ENCODE assay signal across 18 cellular contexts in the genomic region with DNA sequence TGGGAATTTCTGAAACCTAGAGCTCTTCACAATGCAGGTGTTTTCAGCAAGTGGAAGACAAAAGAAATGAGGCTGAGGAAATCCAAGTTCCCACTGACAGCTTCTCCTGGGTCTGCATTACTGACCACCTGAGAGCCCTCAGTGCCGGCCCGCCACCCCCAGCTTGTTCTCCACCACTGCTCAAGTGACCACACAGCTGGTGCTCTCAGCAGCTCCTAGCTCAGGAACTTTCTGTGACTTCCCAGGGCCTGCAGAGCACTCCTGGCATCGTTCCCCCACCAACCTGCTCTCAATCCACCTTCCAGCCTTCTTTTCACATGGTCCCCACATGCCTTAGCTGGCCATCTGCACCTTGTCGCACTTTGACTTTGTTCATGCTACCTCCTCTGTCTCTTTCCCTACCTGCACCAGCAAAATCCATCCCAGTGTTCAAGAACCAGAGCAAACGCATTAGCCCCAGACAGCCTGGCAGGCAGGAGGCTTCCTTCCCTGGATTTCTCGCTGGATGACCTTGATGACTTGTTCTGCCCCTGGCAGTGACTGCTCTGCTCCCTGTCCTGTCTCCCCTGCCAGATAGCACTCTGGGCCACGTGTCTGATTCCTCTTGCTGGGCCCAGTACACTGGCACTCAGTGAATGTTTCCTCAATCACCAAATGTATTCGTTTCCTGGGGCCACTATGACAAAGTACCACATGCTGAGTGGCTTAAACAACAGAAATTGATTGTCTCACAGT. TPM values are rescaled to one million over a fixed set of nuclear protein-coding genes. Genes with fewer than 3 reads are reported as not detected.
DNase-seq lines count a peak whose midpoint lies in the region; ATAC-seq and TF ChIP-seq lines count a peak whose summit lies in the region.
"Had no signal": no experiment of that assay in that cellular context is flagged by ENCODE, and none has a peak within 500 bp of the region (broad histone marks: within the 10 kb centered on the region; RNA-seq: fewer than 3 reads in every experiment).

No MANE protein-coding gene starts in this region.

- peaks cover 3% of the 10 kb centered on the region; the same call in 1 of the 2 replicates for H3K4me1 Mint-ChIP-seq in WTC11
- H3K4me1 Mint-ChIP-seq in mesothelial cell of epicardium = no peaks in the 10 kb centered on the region

- POLR2A ChIA-PET in WTC11 (lab: Charles Lee) = no interaction called here

- H3K4me1 ChIP-seq in gastrocnemius medialis (peaks cover 40 to 41% of the 10 kb centered on the region in 2 donors), ovary (ENCODE audit: insufficient read depth) (peaks cover 1% of the 10 kb centered on the region)

- WGBS in ovary, 3 donors = 77 to 84% (median 78%) methylated on average over 8 of the region's 8 CpGs

- CTCF ChIA-PET in WTC11 (lab: Charles Lee) = interaction anchor here (0.7 to 1.0 kb wide), 2 partner anchors 13 to 99 kb away, joined by 3 read pairs; partner anchors contain the start of gene TRMO

- H3K9me3 ChIP-seq in gastrocnemius medialis (no peaks in the 10 kb centered on the region), ovary (no peaks in the 10 kb centered on the region)
- H3K9me3 ChIP-seq: Peyer's patch had no signal

- TF ChIP-seq CTCF in WTC11 (IDR thresholded peaks at IDR 0.05) (no peak), gastrocnemius medialis (IDR thresholded peaks at IDR 0.05 in 4 of 5, conservative IDR thresholded peaks at IDR 0.05 in 1 of 5) (no peak), ovary (IDR thresholded peaks at IDR 0.05) (no peak), mesothelial cell of epicardium (IDR thresholded peaks at IDR 0.05; ENCODE audit: unreplicated experiment) (no peak)

- no peak for ATAC-seq in WTC11
- ATAC-seq in left cardiac atrium = peak; percentile 78 to 85
- ATAC-seq in gastrocnemius medialis = peak; percentile 70 to 77

- TF ChIP-seq EP300 in ovary (IDR thresholded peaks at IDR 0.05) = no peak

- peaks cover 0 to 2% of the 10 kb centered on the region in 2 donors for H3K36me3 ChIP-seq in gastrocnemius medialis
- H3K36me3 ChIP-seq in ovary = no peaks in the 10 kb centered on the region

- H3K27ac Mint-ChIP-seq in WTC11 (peak overlapping the region; percentile 16), mesothelial cell of epicardium (no peak overlapping the region)

- H3K27ac ChIP-seq in gastrocnemius medialis (peak overlapping the region; percentile 46 to 74 (median 64)), ovary (no peak overlapping the region)
- H3K27ac ChIP-seq: VCaP had no signal

- H3K4me3 Mint-ChIP-seq in WTC11 (no peak overlapping the region), mesothelial cell of epicardium (no peak overlapping the region)
- H3K4me3 Mint-ChIP-seq: activated naive CD8-positive, alpha-beta T cell had no signal

- in situ Hi-C loops in gastrocnemius medialis (cut with MboI; ENCODE audit: low sequenced_read_pairs in 4 of 4) = loop anchor here in 1 of 4 donors (25.0 kb wide), 1 partner anchor 334 kb away; the partner anchor contains the start of gene XPA

- TF ChIP-seq POLR2A in gastrocnemius medialis (IDR thresholded peaks at IDR 0.05) = no peak
- no peak for TF ChIP-seq POLR2A in ovary (IDR thresholded peaks at IDR 0.05)

- H3K27me3 ChIP-seq in gastrocnemius medialis (no peaks in the 10 kb centered on the region), ovary (no peaks in the 10 kb centered on the region)
- H3K27me3 ChIP-seq: Peyer's patch had no signal

- no peak overlapping the region for H3K4me3 ChIP-seq in gastrocnemius medialis
- no peak overlapping the region for H3K4me3 ChIP-seq in ovary
- H3K4me3 ChIP-seq: Peyer's patch had no signal

- no peaks in the 10 kb centered on the region for H3K9me3 Mint-ChIP-seq in WTC11
- no peaks in the 10 kb centered on the region for H3K9me3 Mint-ChIP-seq in mesothelial cell of epicardium
- H3K9me3 Mint-ChIP-seq: T-cell had no signal

- intact Hi-C loops in left cardiac atrium (cut with DNase I) (no loop called here), gastrocnemius medialis (cut with DNase I; ENCODE audit: low total_unique reads) (no loop called here), ovary (cut with DNase I) (loop anchor here in 1 of 4 donors (1.0 kb wide), 1 partner anchor 17 kb away; no protein-coding TSS in a partner anchor)

- peak; percentile 46 for DNase-seq in activated CD8-positive, alpha-beta memory T cell treated with anti-CD3 and anti-CD28 coated beads for 24 hours
- no peak for DNase-seq in activated CD8-positive, alpha-beta memory T cell treated with anti-CD3 and anti-CD28 coated beads, Interleukin-2, amount 50 U/mL, for 4 hours
- DNase-seq in WTC11 (ENCODE audit: low spot score) (no peak), left cardiac atrium (no peak), gastrocnemius medialis (peak; percentile 64 to 77), OCI-M1 (lab: John Stamatoyannopoulos, UW) (no peak), ovary (no peak), mesothelial cell of epicardium (ENCODE audit: low spot score in 2 of 2, unreplicated experiment in 2 of 2) (no peak)
- DNase-seq: DND-41; effector memory CD4-positive, alpha-beta T cell; NCI-H1048; NCI-H2171; NCI-H82; stimulated activated naive CD4-positive, alpha-beta T cell; T-cell had no signal

- H3K36me3 Mint-ChIP-seq in WTC11 (peaks cover 17% of the 10 kb centered on the region), mesothelial cell of epicardium (peaks cover 15% of the 10 kb centered on the region)

- no peaks in the 10 kb centered on the region for H3K27me3 Mint-ChIP-seq in WTC11 (ENCODE audit: low read depth)
- H3K27me3 Mint-ChIP-seq in mesothelial cell of epicardium (ENCODE audit: low read depth) = no peaks in the 10 kb centered on the region
- H3K27me3 Mint-ChIP-seq: activated naive CD8-positive, alpha-beta T cell; T-cell had no signal

TF ChIP-seq in WTC11, 78 proteins besides CTCF, POLR2A, EP300 and RAD21:
- TF ChIP-seq RELA (CRISPR knock-in tag; IDR thresholded peaks at IDR 0.05; ENCODE audit: borderline replicate concordance) (no peak), TP53 (CRISPR knock-in tag; IDR thresholded peaks at IDR 0.05) (no peak), EMX1 (CRISPR knock-in tag; IDR thresholded peaks at IDR 0.05) (no peak), NFATC4 (CRISPR knock-in tag; IDR thresholded peaks at IDR 0.05) (no peak), ZMAT4 (CRISPR knock-in tag; IDR thresholded peaks at IDR 0.05) (no peak), HMGA2 (CRISPR knock-in tag; IDR thresholded peaks at IDR 0.05) (no peak), AFF4 (CRISPR knock-in tag; IDR thresholded peaks at IDR 0.05; ENCODE audit: borderline replicate concordance) (no peak)
TF ChIP-seq in WTC11: peak in this region for 0.

RNA-seq across cellular contexts. Expression of gene NANS, which starts 35.1 kb away (rescaled TPM):
- total RNA-seq in WTC11 (2021) (57.9 to 66.7 TPM (median 61.3 TPM) in 3 replicates), left cardiac atrium (10 to 100 TPM; 31.0 to 41.5 TPM), gastrocnemius medialis (10 to 100 TPM; 29.0 to 64.7 (median 34.2) TPM), ovary (10 to 100 TPM; 24.1 to 43.8 (median 33.8) TPM), mesothelial cell of epicardium (36.7 to 39.5 TPM (median 36.9 TPM) in 3 replicates)
- 10 to 100 TPM; 28.3 to 41.5 TPM for polyA plus RNA-seq in ovary

RNA-seq across cellular contexts. Expression of gene ANP32B, which starts 38.3 kb away (rescaled TPM):
- total RNA-seq in WTC11 (2021) (149 to 156 TPM (median 150 TPM) in 3 replicates), left cardiac atrium (10 to 100 TPM; 55.2 to 70.2 TPM), gastrocnemius medialis (10 to 100 TPM in 3 of 4 donors, 1 to 10 TPM in 1; 8.2 to 24.5 (median 17.8) TPM), ovary (100 to 1,000 TPM in 5 of 7 donors, 10 to 100 TPM in 2; 41.4 to 167 (median 137) TPM), mesothelial cell of epicardium (137 to 143 TPM (median 139 TPM) in 3 replicates)
- 100 to 1,000 TPM; 162 to 302 TPM for polyA plus RNA-seq in ovary

Comparison
In these comparisons a context has a peak if more than half of its experiments do, and no peak if none do; other contexts are left out.
1. DNase-seq: peak in activated CD8-positive, alpha-beta memory T cell treated with anti-CD3 and anti-CD28 coated beads for 24 hours (single experiment) and gastrocnemius medialis (2 of 2); none in activated CD8-positive, alpha-beta memory T cell treated with anti-CD3 and anti-CD28 coated beads, Interleukin-2, amount 50 U/mL, for 4 hours (single experiment), WTC11 (single experiment), left cardiac atrium (single experiment), OCI-M1 (single experiment), ovary (0 of 5) and mesothelial cell of epicardium (0 of 2).
2. H3K27ac ChIP-seq: peak in gastrocnemius medialis (4 of 4); none in ovary (0 of 2).